In the genomic region with DNA sequence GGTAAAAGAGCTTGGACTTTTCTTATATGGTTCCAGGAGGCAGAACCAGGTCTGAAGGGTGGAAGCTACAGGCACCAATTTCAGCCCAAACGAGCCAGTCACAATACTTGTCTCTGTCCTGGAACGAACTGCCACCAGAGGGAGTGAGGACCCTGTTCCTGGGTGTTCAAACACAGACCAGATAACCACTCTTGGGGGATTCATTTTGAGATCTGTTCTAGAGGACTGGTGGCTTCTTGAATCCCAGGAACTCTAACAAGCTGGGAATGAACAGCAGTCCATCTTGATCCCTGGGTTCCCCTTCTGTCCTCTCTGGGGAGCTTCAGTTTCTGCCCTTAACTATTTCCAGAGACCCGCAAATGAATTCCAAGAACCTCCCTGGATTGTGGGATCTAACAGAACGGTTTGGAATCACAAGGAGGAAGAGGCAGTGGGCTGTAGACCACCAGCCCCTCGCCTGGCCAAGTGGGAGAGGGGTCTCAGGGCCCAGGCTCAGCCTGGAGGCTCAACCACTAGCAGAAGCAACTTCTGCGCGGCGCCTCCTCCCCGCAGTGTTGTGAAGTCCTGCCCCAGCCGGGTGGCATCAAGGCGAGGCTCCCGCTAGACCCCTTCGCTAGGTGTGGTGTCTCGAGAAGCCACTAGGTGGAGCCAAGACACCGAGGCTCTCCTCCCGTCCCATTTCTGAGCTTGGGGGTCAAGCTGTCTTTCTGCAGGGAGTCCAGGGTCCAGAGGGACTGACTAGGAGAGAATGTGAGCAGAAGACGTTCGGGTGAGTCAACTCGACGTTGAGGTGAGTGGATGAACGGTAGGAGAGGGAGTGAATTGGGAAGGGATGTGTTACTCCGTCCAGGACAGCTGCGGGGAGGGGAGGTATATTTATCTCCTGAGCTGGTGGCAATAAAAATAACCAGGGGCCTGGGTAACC, we compare ENCODE assay signal across 1 cellular context.
TF ChIP-seq lines count a peak whose summit lies in the region.

No MANE protein-coding gene starts in this region.

TF ChIP-seq in GM12878, 131 proteins besides CTCF, POLR2A, EP300 and RAD21:
- TF ChIP-seq SMC3 (IDR thresholded peaks at IDR 0.05; ENCODE audit: borderline replicate concordance, low read length) (peak; percentile 86), ZBED1 (IDR thresholded peaks at IDR 0.05; ENCODE audit: borderline replicate concordance) (no peak), YY1 (IDR thresholded peaks at IDR 0.05; ENCODE audit: low read depth, low read length) (peak; percentile 38; the same call in 1 of the 2 replicates), EED (IDR thresholded peaks at IDR 0.05; ENCODE audit: low read depth) (no peak), TARDBP (IDR thresholded peaks at IDR 0.05; ENCODE audit: borderline replicate concordance) (no peak), EZH2 (IDR thresholded peaks at IDR 0.05; ENCODE audit: borderline replicate concordance, control insufficient read depth, low read depth, low read length) (0 out of 2 replicates have a peak, but pooled peaks have one; percentile 14), KLF5 (IDR thresholded peaks at IDR 0.05; ENCODE audit: partially characterized antibody) (no peak), ASH2L (IDR thresholded peaks at IDR 0.05; ENCODE audit: borderline replicate concordance, low read depth) (no peak), POU2F2 (IDR thresholded peaks at IDR 0.05; ENCODE audit: borderline replicate concordance, low read depth, low read length) (no peak), HDGF (IDR thresholded peaks at IDR 0.05) (peak; percentile 38; the same call in 1 of the 2 replicates), MEF2A (IDR thresholded peaks at IDR 0.05; ENCODE audit: insufficient read depth, low read depth, low read length) (no peak), GATAD2B (conservative IDR thresholded peaks at IDR 0.05; ENCODE audit: low read depth) (no peak), CHD1 (IDR thresholded peaks at IDR 0.05; ENCODE audit: low read depth, low read length) (no peak)
